8 cellular contexts compared by ENCODE assay signal in the genomic region with DNA sequence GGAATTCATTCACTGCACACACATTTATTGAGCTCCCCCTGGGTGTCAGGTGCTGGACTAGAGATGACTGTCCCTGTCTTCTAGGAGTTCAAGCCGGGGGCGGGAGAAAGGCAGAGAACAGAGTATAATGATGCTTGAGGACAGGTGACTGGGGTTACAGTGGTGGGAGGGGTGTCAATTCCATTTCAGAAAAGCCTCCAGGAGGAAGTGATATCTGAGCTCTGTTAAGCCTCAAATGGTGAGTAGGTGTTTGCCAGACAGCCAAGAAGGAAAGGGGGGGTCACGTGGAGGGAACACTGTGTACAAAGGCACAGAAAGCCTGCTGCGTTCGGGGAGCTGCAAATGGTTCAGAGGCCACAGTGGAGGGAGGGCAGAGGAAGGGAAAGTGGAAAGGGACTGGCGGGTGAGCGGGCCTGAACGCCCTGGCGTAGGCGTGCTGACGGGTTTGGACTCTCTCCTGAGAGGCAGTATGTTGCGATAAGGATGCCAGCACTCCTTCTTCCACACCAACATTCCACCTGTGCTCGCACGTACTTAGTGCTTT. TPM values are rescaled to one million over a fixed set of nuclear protein-coding genes. Genes with fewer than 3 reads are reported as not detected.
DNase-seq lines count a peak whose midpoint lies in the region; ATAC-seq, FAIRE-seq and TF ChIP-seq lines count a peak whose summit lies in the region.

No MANE protein-coding gene starts in this region.

- TF ChIP-seq CTCF in fibroblast of the aortic adventitia (IDR thresholded peaks at IDR 0.05; ENCODE audit: insufficient read depth, low read length) (no peak), glutamatergic neuron (IDR thresholded peaks at IDR 0.05; ENCODE audit: partially characterized antibody, unreplicated experiment) (no peak)

- intact Hi-C loops in sciatic nerve (cut with DNase I): no loop called here

- H3K4me1 Mint-ChIP-seq in glutamatergic neuron (ENCODE audit: low read depth, unreplicated experiment): peaks cover 2% of the 10 kb centered on the region

- H3K4me3 ChIP-seq in fibroblast of the aortic adventitia (ENCODE audit: low read depth, low read length): no peak overlapping the region

- peaks cover 3% of the 10 kb centered on the region for H3K9me3 Mint-ChIP-seq in glutamatergic neuron (ENCODE audit: unreplicated experiment)

- FAIRE-seq in GM12892 (lab: Jason Lieb, UNC): peak; percentile 76

- H3K36me3 Mint-ChIP-seq in glutamatergic neuron (ENCODE audit: unreplicated experiment): peaks cover 4% of the 10 kb centered on the region

- no peak overlapping the region for H3K4me3 Mint-ChIP-seq in glutamatergic neuron (ENCODE audit: unreplicated experiment)

- peak; percentile 87 for ATAC-seq in sciatic nerve
- ATAC-seq in GM19324 (IDR thresholded peaks at IDR 0.05; ENCODE audit: low FRiP score, unreplicated experiment): no peak

- peaks cover 4% of the 10 kb centered on the region for H3K27me3 Mint-ChIP-seq in glutamatergic neuron (ENCODE audit: unreplicated experiment)

- no peak overlapping the region for H3K27ac Mint-ChIP-seq in glutamatergic neuron (ENCODE audit: unreplicated experiment)

- TF ChIP-seq POLR2A in GM12892 (IDR thresholded peaks at IDR 0.05; ENCODE audit: low read depth, low read length): no peak

- DNase-seq in GM12892 (ENCODE audit: insufficient read length): no peak
- peak; percentile 41 for DNase-seq in NCI-H2227 treated with DMSO at 0.1 percent for 48 hours (lab: John Stamatoyannopoulos, UW)
- peak; percentile 47 for DNase-seq in fibroblast of the aortic adventitia (ENCODE audit: low read depth)
- DNase-seq in sciatic nerve (ENCODE audit: low spot score): no peak
- no peak for DNase-seq in foreskin melanocyte
- DNase-seq in AML-193 (lab: John Stamatoyannopoulos, UW): no peak
- DNase-seq in glutamatergic neuron: no peak

RNA-seq across cellular contexts. Expression of a gene that starts 9.7 kb away (rescaled TPM):
- 0.98 TPM for polyA plus RNA-seq in GM12892 (2012; ENCODE audit: missing spikeins)
- 1.4 and 1.9 TPM in 2 replicates for total RNA-seq in fibroblast of the aortic adventitia (ENCODE audit: low replicate concordance)
- 17.0 TPM for total RNA-seq in sciatic nerve
- 2.0 TPM for total RNA-seq in glutamatergic neuron (ENCODE audit: unreplicated experiment)

Comparison
In these comparisons a context has a peak if more than half of its experiments do, and no peak if none do; other contexts are left out.
1. DNase-seq: peak in NCI-H2227 treated with DMSO at 0.1 percent for 48 hours (single experiment) and fibroblast of the aortic adventitia (single experiment); none in GM12892 (single experiment), sciatic nerve (single experiment), foreskin melanocyte (single experiment), AML-193 (0 of 2) and glutamatergic neuron (single experiment).